Comparison of ENCODE assay signal across 8 cellular contexts in the genomic region with DNA sequence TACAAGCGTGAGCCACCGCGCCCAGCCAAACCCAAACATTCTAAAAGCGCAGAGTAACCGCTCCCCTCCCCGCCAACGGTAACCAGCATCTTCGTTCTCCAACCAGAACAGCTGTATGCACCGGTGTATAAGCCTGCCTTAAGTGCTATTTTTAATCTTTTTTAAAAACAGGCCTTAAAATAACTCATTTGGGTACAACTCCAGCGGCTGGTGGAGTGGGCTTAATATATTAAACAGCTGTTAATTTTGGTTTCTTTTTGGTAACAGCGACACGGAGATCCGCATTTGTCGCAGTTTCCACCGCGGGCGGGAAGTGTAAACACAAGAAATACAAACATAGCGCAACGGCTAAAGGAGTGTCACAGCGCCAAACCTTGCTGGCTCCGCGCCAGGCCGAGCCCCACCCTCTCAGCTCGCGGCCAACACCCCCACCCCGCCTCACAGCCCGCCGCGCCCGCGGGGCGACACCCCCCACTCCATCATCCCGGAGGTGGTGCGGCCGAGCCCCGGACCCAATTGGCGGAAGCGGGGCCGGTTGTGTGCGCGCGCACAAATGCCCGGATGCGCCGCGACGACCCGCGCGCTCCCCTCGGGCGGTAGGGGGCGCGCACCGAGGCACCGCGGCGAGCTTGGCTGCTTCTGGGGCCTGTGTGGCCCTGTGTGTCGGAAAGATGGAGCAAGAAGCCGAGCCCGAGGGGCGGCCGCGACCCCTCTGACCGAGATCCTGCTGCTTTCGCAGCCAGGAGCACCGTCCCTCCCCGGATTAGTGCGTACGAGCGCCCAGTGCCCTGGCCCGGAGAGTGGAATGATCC. TPM values are rescaled to one million over a fixed set of nuclear protein-coding genes. Genes with fewer than 3 reads are reported as not detected.
DNase-seq lines count a peak whose midpoint lies in the region; ATAC-seq lines count a peak whose summit lies in the region.

A gene (plus strand): TSS at position 602 of the 812 bp plus-strand sequence. CDS start 301 bp downstream, outside the sequence.

- H3K27me3 ChIP-seq in mucosa of rectum (ENCODE audit: control insufficient read depth in 2 of 2, insufficient read depth in 2 of 2, low read length in 2 of 2) = no peaks in the 10 kb centered on the region

- peaks cover 3 to 8% of the 10 kb centered on the region in 2 donors for H3K4me1 ChIP-seq in mucosa of rectum (ENCODE audit: control insufficient read depth in 2 of 2, insufficient read depth in 2 of 2, low read length in 2 of 2)

- H3K36me3 ChIP-seq in mucosa of rectum (ENCODE audit: control insufficient read depth in 2 of 2, insufficient read depth in 2 of 2, low read length in 2 of 2) = peaks cover 5 to 6% of the 10 kb centered on the region in 2 donors

- H3K9me3 ChIP-seq in mucosa of rectum (ENCODE audit: control insufficient read depth in 2 of 2, low read length in 2 of 2) = no peaks in the 10 kb centered on the region

- H3K27ac ChIP-seq in epithelial cell of prostate = peak within 1 kb of the TSS; percentile 99
- H3K27ac ChIP-seq in mucosa of rectum (ENCODE audit: low read depth in 2 of 2, low read length in 2 of 2) = peak within 1 kb of the TSS; percentile 99

- H3K9ac ChIP-seq in mucosa of rectum (ENCODE audit: low read depth in 1 of 2, low read length in 2 of 2) = peak within 1 kb of the TSS; percentile 98 to 100

- H3K4me3 ChIP-seq in Jurkat, Clone E6-1 (ENCODE audit: low read length) = peak within 1 kb of the TSS; percentile 90
- peak within 1 kb of the TSS; percentile 91 to 97 for H3K4me3 ChIP-seq in mucosa of rectum (ENCODE audit: low read length in 2 of 2)

- DNase-seq in DMS79 treated with DMSO at 0.1 percent for 48 hours (lab: John Stamatoyannopoulos, UW) (peak; percentile 68), OCI-M2 (lab: John Stamatoyannopoulos, UW; ENCODE audit: unreplicated experiment) (peak; percentile 53), activated T-cell treated with anti-CD3 and anti-CD28 coated beads for 4 hours (peak; percentile 88), epithelial cell of prostate (ENCODE audit: low read depth, low spot score) (no peak)
- DNase-seq in Jurkat, Clone E6-1 (ENCODE audit: low read depth, low spot score) = peak; percentile 94
- DNase-seq in stimulated activated CD8-positive, alpha-beta memory T cell treated with anti-CD3 and anti-CD28 coated beads, Interleukin-4, amount 100 ng/mL, for 48 hours = peak; percentile 96

- ATAC-seq in GM21717 (IDR thresholded peaks at IDR 0.05; ENCODE audit: unreplicated experiment) = peak; percentile 64

RNA-seq across cellular contexts. Expression of the gene that starts here (rescaled TPM):
- polyA plus RNA-seq in Jurkat, Clone E6-1 (2012; ENCODE audit: insufficient read depth, insufficient read length) = 32.2 TPM
